ENCODE assay signal across 12 cellular contexts in the genomic region with DNA sequence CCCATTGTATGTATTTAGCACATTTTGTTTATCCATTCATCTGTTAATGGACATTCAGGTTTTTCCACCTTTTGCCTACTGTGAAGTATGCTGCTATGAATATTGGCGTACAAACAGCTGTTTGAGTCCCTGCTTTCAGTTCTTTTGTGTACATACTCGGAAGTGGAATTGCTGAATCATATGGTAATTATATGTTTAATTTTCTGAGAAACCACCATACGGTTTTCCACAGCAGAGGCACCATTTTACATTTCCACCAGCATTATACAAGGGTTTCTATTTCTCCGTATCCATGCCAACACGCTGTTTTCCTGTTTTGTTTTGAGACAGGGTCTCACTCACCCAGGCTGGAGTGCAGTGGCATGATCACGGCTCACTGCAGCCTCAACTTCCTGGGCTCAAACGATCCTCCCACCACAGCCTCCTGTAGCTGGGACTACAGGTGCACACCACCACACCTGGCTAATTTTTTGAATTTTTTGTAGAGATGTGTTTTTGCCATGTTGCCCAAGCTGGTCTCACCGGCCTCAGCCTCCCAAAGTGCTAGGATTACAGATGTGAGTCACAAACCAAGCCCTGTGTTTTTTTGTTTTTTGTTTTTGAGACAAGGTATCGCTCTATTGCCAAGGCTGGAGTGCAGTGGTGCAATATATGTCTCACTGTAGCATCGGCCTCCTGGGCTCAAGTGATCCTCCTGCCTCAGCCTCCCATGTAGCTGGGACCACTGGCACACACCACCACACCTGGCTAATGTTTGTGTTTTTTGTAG. TPM values are rescaled to one million over a fixed set of nuclear protein-coding genes. Genes with fewer than 3 reads are reported as not detected.
DNase-seq lines count a peak whose midpoint lies in the region; ATAC-seq and TF ChIP-seq lines count a peak whose summit lies in the region.
"Had no signal": no experiment of that assay in that cellular context is flagged by ENCODE, and none has a peak within 500 bp of the region (broad histone marks: within the 10 kb centered on the region; RNA-seq: fewer than 3 reads in every experiment).

No MANE protein-coding gene starts in this region.

- no peak overlapping the region for H4K8ac ChIP-seq in trophoblast cell (ENCODE audit: low read depth, low read length)

- no peak overlapping the region for H3K18ac ChIP-seq in trophoblast cell (ENCODE audit: low read length)

- no peaks in the 10 kb centered on the region for H3K79me1 ChIP-seq in trophoblast cell (ENCODE audit: low read length)

- H3K27me3 ChIP-seq in trophoblast cell (ENCODE audit: insufficient read depth, low read length) = no peaks in the 10 kb centered on the region

- H4K91ac ChIP-seq in trophoblast cell (ENCODE audit: low read depth, low read length) = no peak overlapping the region

- H3K9me3 Mint-ChIP-seq in activated CD8-positive, alpha-beta T cell treated with anti-CD3 and anti-CD28 coated beads for 36 hours = no peaks in the 10 kb centered on the region
- no peaks in the 10 kb centered on the region for H3K9me3 Mint-ChIP-seq in activated CD8-positive, alpha-beta T cell treated with anti-CD3 and anti-CD28 coated beads, Interleukin-2, amount 10 ng/mL, durations not matched to agents 7 days and 5 days (ENCODE audit: insufficient read depth)

- POLR2A ChIA-PET in activated CD8-positive, alpha-beta T cell treated with anti-CD3 and anti-CD28 coated beads for 36 hours (lab: Charles Lee) = no interaction called here
- POLR2A ChIA-PET in activated CD8-positive, alpha-beta T cell treated with anti-CD3 and anti-CD28 coated beads, Interleukin-2, amount 10 ng/mL, durations not matched to agents 7 days and 5 days (lab: Charles Lee) = no interaction called here

- peaks cover 7% of the 10 kb centered on the region for H3K4me1 Mint-ChIP-seq in activated CD8-positive, alpha-beta T cell treated with anti-CD3 and anti-CD28 coated beads for 36 hours (ENCODE audit: low read depth)
- H3K4me1 Mint-ChIP-seq in activated CD8-positive, alpha-beta T cell treated with anti-CD3 and anti-CD28 coated beads, Interleukin-2, amount 10 ng/mL, durations not matched to agents 7 days and 5 days (ENCODE audit: low read depth) = no peaks in the 10 kb centered on the region

- no CpG with 5 or more reads among the region's 10 CpGs for WGBS in trophoblast cell (ENCODE audit: extremely low coverage, insufficient coverage, insufficient read length)

- H3K23ac ChIP-seq in trophoblast cell (ENCODE audit: low read length) = no peak overlapping the region

- H2AK5ac ChIP-seq in trophoblast cell (ENCODE audit: low read length) = no peak overlapping the region

- no peaks in the 10 kb centered on the region for H3K79me2 ChIP-seq in trophoblast cell (ENCODE audit: control insufficient read depth, insufficient read depth, low read length, poor library complexity)

- ATAC-seq in activated CD8-positive, alpha-beta T cell treated with anti-CD3 and anti-CD28 coated beads for 36 hours = peak; percentile 60
- no peak for ATAC-seq in activated CD8-positive, alpha-beta T cell treated with anti-CD3 and anti-CD28 coated beads, Interleukin-2, amount 10 ng/mL, durations not matched to agents 7 days and 5 days
- ATAC-seq in HG02759 (IDR thresholded peaks at IDR 0.05; ENCODE audit: unreplicated experiment) = no peak

- peak; percentile 15 for DNase-seq in activated CD8-positive, alpha-beta T cell treated with anti-CD3 and anti-CD28 coated beads for 36 hours
- DNase-seq in activated CD8-positive, alpha-beta T cell treated with anti-CD3 and anti-CD28 coated beads, Interleukin-2, amount 10 ng/mL, durations not matched to agents 7 days and 5 days = no peak
- DNase-seq in NCI-H1417 (lab: John Stamatoyannopoulos, UW) = peak in 2 of 3 experiments; percentile 38 to 82
- peak; percentile 27 to 35 for DNase-seq in activated T-cell treated with anti-CD3 and anti-CD28 coated beads, Interleukin-2, amount 50 U/mL, for 48 hours
- peak; percentile 85 to 94 for DNase-seq in trophoblast cell
- no peak for DNase-seq in head of caudate nucleus
- DNase-seq in middle frontal gyrus (ENCODE audit: extremely low spot score, low spot score) = no peak
- DNase-seq: kidney, NCI-H345 had no signal

- no peak for TF ChIP-seq CTCF in activated CD8-positive, alpha-beta T cell treated with anti-CD3 and anti-CD28 coated beads for 36 hours (IDR thresholded peaks at IDR 0.05)

- no peak overlapping the region for H2AFZ ChIP-seq in trophoblast cell (ENCODE audit: insufficient read depth, low read length, poor library complexity)

- H3K4ac ChIP-seq in trophoblast cell (ENCODE audit: low read depth, low read length) = no peak overlapping the region

- H2BK120ac ChIP-seq in trophoblast cell (ENCODE audit: insufficient read depth, low read length, poor library complexity) = no peak overlapping the region

- no peaks in the 10 kb centered on the region for H3K36me3 Mint-ChIP-seq in activated CD8-positive, alpha-beta T cell treated with anti-CD3 and anti-CD28 coated beads for 36 hours (ENCODE audit: low read depth)
- no peaks in the 10 kb centered on the region for H3K36me3 Mint-ChIP-seq in activated CD8-positive, alpha-beta T cell treated with anti-CD3 and anti-CD28 coated beads, Interleukin-2, amount 10 ng/mL, durations not matched to agents 7 days and 5 days (ENCODE audit: low read depth)

- no peak overlapping the region for H3K4me3 ChIP-seq in trophoblast cell (ENCODE audit: low read depth, low read length)

- no peak overlapping the region for H3K14ac ChIP-seq in trophoblast cell (ENCODE audit: low read length)

- H3K9me3 ChIP-seq in trophoblast cell (ENCODE audit: insufficient read depth, low read depth, low read length) = no peaks in the 10 kb centered on the region

- peaks cover 27% of the 10 kb centered on the region for H3K27me3 Mint-ChIP-seq in activated CD8-positive, alpha-beta T cell treated with anti-CD3 and anti-CD28 coated beads for 36 hours
- H3K27me3 Mint-ChIP-seq in activated CD8-positive, alpha-beta T cell treated with anti-CD3 and anti-CD28 coated beads, Interleukin-2, amount 10 ng/mL, durations not matched to agents 7 days and 5 days (ENCODE audit: low read depth) = peaks cover 25% of the 10 kb centered on the region
- H3K27me3 Mint-ChIP-seq: progenitor cell of endocrine pancreas had no signal

- CTCF ChIA-PET in activated CD8-positive, alpha-beta T cell treated with anti-CD3 and anti-CD28 coated beads for 36 hours (lab: Charles Lee) = no interaction called here
- CTCF ChIA-PET in activated CD8-positive, alpha-beta T cell treated with anti-CD3 and anti-CD28 coated beads, Interleukin-2, amount 10 ng/mL, durations not matched to agents 7 days and 5 days (lab: Charles Lee) = no interaction called here

- H3K36me3 ChIP-seq in trophoblast cell (ENCODE audit: control insufficient read depth in 1 of 2, insufficient read depth in 2 of 2, low read length in 2 of 2) = no peaks in the 10 kb centered on the region

- intact Hi-C loops in activated CD8-positive, alpha-beta T cell treated with anti-CD3 and anti-CD28 coated beads for 36 hours (cut with micrococcal nuclease) = no loop called here
- intact Hi-C loops in head of caudate nucleus (cut with DNase I) = no loop called here

- H3K4me2 ChIP-seq in trophoblast cell (ENCODE audit: low read length) = no peak overlapping the region

- H3K9ac ChIP-seq in trophoblast cell (ENCODE audit: low read length) = no peak overlapping the region

- H3K4me1 ChIP-seq in trophoblast cell (ENCODE audit: control insufficient read depth in 1 of 2, insufficient read depth in 2 of 2, low read length in 2 of 2) = no peaks in the 10 kb centered on the region

- no peak overlapping the region for H2BK12ac ChIP-seq in trophoblast cell (ENCODE audit: low read length)

- peak overlapping the region; percentile 55 for H3K27ac Mint-ChIP-seq in activated CD8-positive, alpha-beta T cell treated with anti-CD3 and anti-CD28 coated beads for 36 hours
- H3K27ac Mint-ChIP-seq in activated CD8-positive, alpha-beta T cell treated with anti-CD3 and anti-CD28 coated beads, Interleukin-2, amount 10 ng/mL, durations not matched to agents 7 days and 5 days = no peak overlapping the region
- H3K27ac Mint-ChIP-seq: progenitor cell of endocrine pancreas had no signal

- no peak overlapping the region for H3K4me3 Mint-ChIP-seq in activated CD8-positive, alpha-beta T cell treated with anti-CD3 and anti-CD28 coated beads for 36 hours
- no peak overlapping the region for H3K4me3 Mint-ChIP-seq in activated CD8-positive, alpha-beta T cell treated with anti-CD3 and anti-CD28 coated beads, Interleukin-2, amount 10 ng/mL, durations not matched to agents 7 days and 5 days

- H2BK5ac ChIP-seq in trophoblast cell (ENCODE audit: low read depth, low read length, poor library complexity) = no peak overlapping the region

- no peak overlapping the region for H3K27ac ChIP-seq in trophoblast cell (ENCODE audit: low read depth, low read length)

- H4K12ac ChIP-seq in trophoblast cell (ENCODE audit: low read depth, low read length) = no peak overlapping the region

RNA-seq across cellular contexts. Expression of a gene that starts 22.1 kb away (rescaled TPM):
- total RNA-seq in activated CD8-positive, alpha-beta T cell treated with anti-CD3 and anti-CD28 coated beads for 36 hours = 10 to 100 TPM; 37.6 to 38.2 TPM
- 10 to 100 TPM; 36.7 to 39.3 TPM for total RNA-seq in activated CD8-positive, alpha-beta T cell treated with anti-CD3 and anti-CD28 coated beads, Interleukin-2, amount 10 ng/mL, durations not matched to agents 7 days and 5 days
- 16.1 and 16.9 TPM in 2 replicates for polyA plus RNA-seq in trophoblast cell (2013)

RNA-seq across cellular contexts. Expression of a gene that starts 58.8 kb away (rescaled TPM):
- total RNA-seq in activated CD8-positive, alpha-beta T cell treated with anti-CD3 and anti-CD28 coated beads for 36 hours = under 1 TPM in 1 of 2 experiments, not detected in 1; 0.38 TPM
- not detected for total RNA-seq in activated CD8-positive, alpha-beta T cell treated with anti-CD3 and anti-CD28 coated beads, Interleukin-2, amount 10 ng/mL, durations not matched to agents 7 days and 5 days
- 0.07 TPM in 1 of 2 replicates, not detected in the other for polyA plus RNA-seq in trophoblast cell (2013)
- total RNA-seq: glomerular endothelial cell, kidney had no signal

Comparison
In these comparisons a context has a peak if more than half of its experiments do, and no peak if none do; other contexts are left out.
1. DNase-seq: peak in activated CD8-positive, alpha-beta T cell treated with anti-CD3 and anti-CD28 coated beads for 36 hours (single experiment), NCI-H1417 (2 of 3), activated T-cell treated with anti-CD3 and anti-CD28 coated beads, Interleukin-2, amount 50 U/mL, for 48 hours (2 of 2) and trophoblast cell (2 of 2); none in activated CD8-positive, alpha-beta T cell treated with anti-CD3 and anti-CD28 coated beads, Interleukin-2, amount 10 ng/mL, durations not matched to agents 7 days and 5 days (single experiment), head of caudate nucleus (0 of 42) and middle frontal gyrus (single experiment).